25 cellular contexts compared by ENCODE assay signal in genomic region chr5:95931118-95931833, GRCh38. TPM values are rescaled to one million over a fixed set of nuclear protein-coding genes. Genes with fewer than 3 reads are reported as not detected.
DNase-seq lines count a peak whose midpoint lies in the region; ATAC-seq, FAIRE-seq and TF ChIP-seq lines count a peak whose summit lies in the region.
"Had no signal": no experiment of that assay in that cellular context is flagged by ENCODE, and none has a peak within 500 bp of the region (broad histone marks: within the 10 kb centered on the region; RNA-seq: fewer than 3 reads in every experiment).

No MANE protein-coding gene starts in this region.

- no peak overlapping the region for H3K27ac ChIP-seq in SK-N-SH (ENCODE audit: low read depth in 2 of 2, low read length in 1 of 2)
- peak overlapping the region; percentile 53; the same call in 1 of the 2 replicates for H3K27ac ChIP-seq in GM12878 (ENCODE audit: control insufficient read depth, insufficient read depth)
- H3K27ac ChIP-seq: esophagus muscularis mucosa, left lung, ovary had no signal

- H3K9me3 Mint-ChIP-seq in HFFc6 = no peaks in the 10 kb centered on the region
- H3K9me3 Mint-ChIP-seq in type B pancreatic cell = no peaks in the 10 kb centered on the region
- H3K9me3 Mint-ChIP-seq: activated CD4-positive, alpha-beta T cell treated with anti-CD3 and anti-CD28 coated beads, Interleukin-2, amount 10 ng/mL, durations not matched to agents 24 days and 14 days; activated naive CD4-positive, alpha-beta T cell treated with anti-CD3 and anti-CD28 coated beads, Interleukin-2, amount 10 ng/mL, durations not matched to agents 7 days and 5 days; CD14-positive monocyte; effector memory CD8-positive, alpha-beta T cell; naive thymus-derived CD4-positive, alpha-beta T cell; T-helper 1 cell treated with Interleukin-12 subunit alpha and Interleukin-12 subunit beta and Interleukin-4 antibody, amounts not matched to agents 30 μg/mL and 1 μg/mL, for 36 hours had no signal

- H3K27me3 Mint-ChIP-seq in HFFc6 (ENCODE audit: insufficient read depth) (peaks cover 13% of the 10 kb centered on the region), type B pancreatic cell (no peaks in the 10 kb centered on the region)
- H3K27me3 Mint-ChIP-seq: activated CD4-positive, alpha-beta T cell treated with anti-CD3 and anti-CD28 coated beads, Interleukin-2, amount 10 ng/mL, durations not matched to agents 24 days and 14 days; activated naive CD4-positive, alpha-beta T cell treated with anti-CD3 and anti-CD28 coated beads, Interleukin-2, amount 10 ng/mL, durations not matched to agents 7 days and 5 days; effector memory CD8-positive, alpha-beta T cell; naive thymus-derived CD4-positive, alpha-beta T cell had no signal

- 91% methylated on average over 2 of the region's 2 CpGs for WGBS in SK-N-SH (ENCODE audit: low lambda C conversion rate)
- 98% methylated on average over 2 of the region's 2 CpGs for WGBS in GM12878 (ENCODE audit: insufficient coverage, insufficient replicate concordance, low lambda C conversion rate, missing lambda C conversion rate)

- TF ChIP-seq EP300 in SK-N-SH (IDR thresholded peaks at IDR 0.05; ENCODE audit: borderline replicate concordance in 1 of 2, low read depth in 1 of 2, low read length in 1 of 2) (no peak), GM12878 (IDR thresholded peaks at IDR 0.05; ENCODE audit: borderline replicate concordance in 1 of 2, control insufficient read depth in 1 of 2, low read depth in 2 of 2, low read length in 2 of 2) (no peak)

- H3K27me3 ChIP-seq in SK-N-SH (ENCODE audit: insufficient read depth) (no peaks in the 10 kb centered on the region), GM12878 (replicated peaks in 1 of 2; ENCODE audit: control insufficient read depth in 2 of 2, insufficient read depth in 2 of 2, low read length in 1 of 2) (no peaks in the 10 kb centered on the region)
- H3K27me3 ChIP-seq: esophagus muscularis mucosa, left lung, ovary had no signal

- H3K4me1 ChIP-seq in SK-N-SH (ENCODE audit: control insufficient read depth in 1 of 2, insufficient read depth in 2 of 2, low read depth in 1 of 2, low read length in 1 of 2) (peaks cover 0 to 9% of the 10 kb centered on the region in 2 experiments; a peak in 2 of 4 replicates), GM12878 (ENCODE audit: control insufficient read depth, insufficient read depth, low read length) (peaks cover 47% of the 10 kb centered on the region)

- H3K4me2 ChIP-seq in SK-N-SH = no peak overlapping the region
- H3K4me2 ChIP-seq in GM12878 (ENCODE audit: control insufficient read depth, insufficient read depth) = peak overlapping the region; percentile 41

- SMC1A ChIA-PET in GM12878 (lab: Charles Lee; ENCODE audit: uncharacterized antibody, unreplicated experiment) = interaction anchor here (0.6 to 3.5 kb wide), 19 partner anchors 10 to 405 kb away, joined by 3 to 37 read pairs (median 4); no protein-coding TSS in a partner anchor

- H3F3A ChIP-seq in SK-N-SH (replicated peaks; ENCODE audit: insufficient read depth) = peaks cover 46% of the 10 kb centered on the region

- DNase-seq in SK-N-SH = no peak
- no peak for DNase-seq in HFFc6
- DNase-seq in GM12878 (ENCODE audit: low read depth, low spot score) = no peak
- DNase-seq in type B pancreatic cell (ENCODE audit: extremely low spot score, unreplicated experiment) = no peak
- no peak for DNase-seq in COLO668 (lab: John Stamatoyannopoulos, UW; ENCODE audit: unreplicated experiment)
- DNase-seq in DMS153 treated with DMSO at 0.1 percent for 48 hours (lab: John Stamatoyannopoulos, UW; ENCODE audit: unreplicated experiment) = no peak
- DNase-seq: activated CD4-positive, alpha-beta T cell treated with anti-CD3 and anti-CD28 coated beads, Interleukin-2, amount 10 ng/mL, durations not matched to agents 24 days and 14 days; activated naive CD4-positive, alpha-beta T cell treated with anti-CD3 and anti-CD28 coated beads, Interleukin-2, amount 10 ng/mL, durations not matched to agents 7 days and 5 days; activated T-cell treated with anti-CD3 and anti-CD28 coated beads, Interleukin-2, amount 50 U/mL, for 48 hours; amniotic stem cell; effector memory CD8-positive, alpha-beta T cell; GF-D8; hypothalamus; left lung; naive thymus-derived CD4-positive, alpha-beta T cell; NCI-H146; NCI-H524 treated with DMSO at 0.1 percent for 48 hours; ovary had no signal

- TF ChIP-seq CTCF in SK-N-SH (IDR thresholded peaks at IDR 0.05) (no peak), HFFc6 (IDR thresholded peaks at IDR 0.05) (no peak), GM12878 (IDR thresholded peaks at IDR 0.05 in 2 of 3, conservative IDR thresholded peaks at IDR 0.05 in 1 of 3; ENCODE audit: control insufficient read depth in 2 of 3, extremely low read depth in 1 of 3, insufficient read depth in 1 of 3, low read depth in 3 of 3, low read length in 3 of 3) (no peak), type B pancreatic cell (conservative IDR thresholded peaks at IDR 0.05) (no peak)

- peaks cover 96% of the 10 kb centered on the region for H3K4me1 Mint-ChIP-seq in HFFc6 (ENCODE audit: low read depth)
- H3K4me1 Mint-ChIP-seq in type B pancreatic cell (ENCODE audit: unreplicated experiment) = peaks cover 10% of the 10 kb centered on the region

- peak overlapping the region; percentile 23; the same call in 1 of the 2 replicates for H3K4me3 Mint-ChIP-seq in HFFc6
- peak overlapping the region; percentile 5 for H3K4me3 Mint-ChIP-seq in type B pancreatic cell
- H3K4me3 Mint-ChIP-seq: activated CD4-positive, alpha-beta T cell treated with anti-CD3 and anti-CD28 coated beads, Interleukin-2, amount 10 ng/mL, durations not matched to agents 24 days and 14 days; activated naive CD4-positive, alpha-beta T cell treated with anti-CD3 and anti-CD28 coated beads, Interleukin-2, amount 10 ng/mL, durations not matched to agents 7 days and 5 days; CD14-positive monocyte; effector memory CD8-positive, alpha-beta T cell; naive thymus-derived CD4-positive, alpha-beta T cell; T-helper 1 cell treated with Interleukin-12 subunit alpha and Interleukin-12 subunit beta and Interleukin-4 antibody, amounts not matched to agents 30 μg/mL and 1 μg/mL, for 36 hours had no signal

- H3K36me3 Mint-ChIP-seq in HFFc6 (ENCODE audit: low read depth) = peaks cover 75% of the 10 kb centered on the region
- peaks cover 4% of the 10 kb centered on the region for H3K36me3 Mint-ChIP-seq in type B pancreatic cell

- ATAC-seq in SK-N-SH treated with all-trans-retinoic acid at 6 μM for 48 hours = no peak
- no peak for ATAC-seq in GM12878
- ATAC-seq: effector memory CD8-positive, alpha-beta T cell; left lung; naive thymus-derived CD4-positive, alpha-beta T cell had no signal

- H4K20me1 ChIP-seq in SK-N-SH (ENCODE audit: insufficient read depth) (peaks cover 46% of the 10 kb centered on the region), GM12878 (ENCODE audit: control insufficient read depth, insufficient read depth) (no peaks in the 10 kb centered on the region)

- H3K79me2 ChIP-seq in SK-N-SH (ENCODE audit: insufficient read depth) (peaks cover 96% of the 10 kb centered on the region), GM12878 (ENCODE audit: control insufficient read depth, insufficient read depth, low read length) (peaks cover 65% of the 10 kb centered on the region)

- H2AFZ ChIP-seq in SK-N-SH (ENCODE audit: low read depth) = no peak overlapping the region
- H2AFZ ChIP-seq in GM12878 (ENCODE audit: control insufficient read depth, low read depth, low read length) = no peak overlapping the region

- intact Hi-C loops in GM12878 (cut with micrococcal nuclease; ENCODE audit: unreplicated experiment) = no loop called here

- H3K9ac ChIP-seq in SK-N-SH (no peak overlapping the region), GM12878 (ENCODE audit: control insufficient read depth, insufficient read depth, low read length) (no peak overlapping the region)

- H3K9me2 ChIP-seq in SK-N-SH = no peaks in the 10 kb centered on the region

- FAIRE-seq in GM12878 (lab: Jason Lieb, UNC) = no peak
- FAIRE-seq: colon, frontal cortex, H1 had no signal

- no TSS peak for BruUV-seq in GM12878 (replicated peaks; lab: Mats Ljungman, UMichigan)

- peak overlapping the region; percentile 58 for H3K27ac Mint-ChIP-seq in HFFc6
- no peak overlapping the region for H3K27ac Mint-ChIP-seq in type B pancreatic cell
- H3K27ac Mint-ChIP-seq: activated CD4-positive, alpha-beta T cell treated with anti-CD3 and anti-CD28 coated beads, Interleukin-2, amount 10 ng/mL, durations not matched to agents 24 days and 14 days; activated naive CD4-positive, alpha-beta T cell treated with anti-CD3 and anti-CD28 coated beads, Interleukin-2, amount 10 ng/mL, durations not matched to agents 7 days and 5 days; CD14-positive monocyte; effector memory CD8-positive, alpha-beta T cell; T-helper 1 cell treated with Interleukin-12 subunit alpha and Interleukin-12 subunit beta and Interleukin-4 antibody, amounts not matched to agents 30 μg/mL and 1 μg/mL, for 36 hours had no signal

- no peak overlapping the region for H3K4me3 ChIP-seq in SK-N-SH (ENCODE audit: low read depth in 2 of 2, low read length in 1 of 2)
- H3K4me3 ChIP-seq in GM12878 = no peak overlapping the region
- H3K4me3 ChIP-seq: esophagus muscularis mucosa, left lung, ovary had no signal

- TF ChIP-seq RAD21 in SK-N-SH (IDR thresholded peaks at IDR 0.05; ENCODE audit: low read length) = no peak
- no peak for TF ChIP-seq RAD21 in GM12878 (IDR thresholded peaks at IDR 0.05; ENCODE audit: insufficient read depth, low read depth, low read length)

- POLR2A ChIA-PET in SK-N-SH (lab: Yijun Ruan, JAX) (interaction anchor here (0.6 kb wide), 1 partner anchor 61 kb away, joined by 4 read pairs; no protein-coding TSS in a partner anchor), GM12878 (lab: Charles Lee) (interaction anchor here (0.6 to 1.5 kb wide), 10 partner anchors 8 to 1923 kb away, joined by 3 to 14 read pairs (median 4); no protein-coding TSS in a partner anchor)

- CTCF ChIA-PET in SK-N-SH (lab: Yijun Ruan, JAX) = interaction anchor here (0.7 to 1.9 kb wide), 2 partner anchors 29 to 304 kb away, joined by 3 to 4 read pairs; no protein-coding TSS in a partner anchor
- CTCF ChIA-PET in GM12878 (lab: Yijun Ruan, JAX) = interaction anchor here (0.9 to 2.5 kb wide), 10 partner anchors 10 to 27 kb away, joined by 3 to 15 read pairs (median 6); no protein-coding TSS in a partner anchor

- H3K36me3 ChIP-seq in SK-N-SH (replicated peaks in 1 of 2; ENCODE audit: control insufficient read depth in 1 of 2, insufficient read depth in 2 of 2, low read length in 1 of 2) (peaks cover 10 to 37% of the 10 kb centered on the region in 2 experiments), GM12878 (ENCODE audit: control insufficient read depth in 2 of 2, insufficient read depth in 2 of 2, low read length in 1 of 2) (peaks cover 0 to under 1% of the 10 kb centered on the region in 2 experiments; a peak in 2 of 4 replicates)
- H3K36me3 ChIP-seq: esophagus muscularis mucosa, left lung, ovary had no signal

- in situ Hi-C loops in GM12878 (cut with MboI) = no loop called here

- RAD21 ChIA-PET in GM12878 (lab: Charles Lee; ENCODE audit: unreplicated experiment) = interaction anchor here (0.6 to 3.0 kb wide), 9 partner anchors 12 to 196 kb away, joined by 3 to 21 read pairs (median 4); no protein-coding TSS in a partner anchor

- H3K9me3 ChIP-seq in SK-N-SH (no peaks in the 10 kb centered on the region), GM12878 (replicated peaks; ENCODE audit: control insufficient read depth, insufficient read depth, low read length) (no peaks in the 10 kb centered on the region; the same call in 1 of the 3 replicates)
- H3K9me3 ChIP-seq: esophagus muscularis mucosa, left lung, ovary had no signal

- TF ChIP-seq POLR2A in GM12878 (IDR thresholded peaks at IDR 0.05; ENCODE audit: low read depth, low read length) = no peak

RNA-seq across cellular contexts. Expression of gene ELL2, which starts 30.4 kb away (rescaled TPM):
- polyA plus RNA-seq in SK-N-SH (2012; rRNA removed) = 18.4 and 27.4 TPM in 2 replicates
- polyA plus RNA-seq in SK-N-SH (2012; cell fraction: cytosol; rRNA removed) = 22.3 and 24.9 TPM in 2 replicates
- polyA plus RNA-seq in SK-N-SH (2012; cell fraction: nucleus; rRNA removed) = 25.1 and 49.5 TPM in 2 replicates
- total RNA-seq in HFFc6 (2021; fragmentation: NEBNext Ultra II Directional; extraction: Animal tissue kit (Norgen Biotek cat#: 25700)) = 100 to 1,000 TPM; 346 to 505 (median 380) TPM
- 85.3 and 105 TPM in 2 replicates for total RNA-seq in GM12878 (2013; cell fraction: nucleolus; rRNA removed)
- total RNA-seq in GM12878 (2014; rRNA removed) = 59.9 and 61.6 TPM in 2 replicates
- total RNA-seq in GM12878 (2014; rRNA removed; fragmentation: Illumina TruSeq; extraction: Trizol) = 83.8 and 87.5 TPM in 2 replicates
- 76.1 and 76.9 TPM in 2 replicates for total RNA-seq in GM12878 (2021)
- polyA plus RNA-seq in GM12878 (2011; ENCODE audit: low read depth) = 24.4 TPM
- polyA plus RNA-seq in GM12878 (2011; rRNA removed) = 91.4 and 122 TPM in 2 replicates
- polyA plus RNA-seq in GM12878 (2011; cell fraction: cytosol; rRNA removed) = 38.3 and 41.6 TPM in 2 replicates
- polyA plus RNA-seq in GM12878 (2011; cell fraction: nucleus; rRNA removed) = 70.5 and 86.0 TPM in 2 replicates
- polyA plus RNA-seq in GM12878 (2012) = 32.2 and 37.2 TPM in 2 replicates
- 64.9 and 73.3 TPM in 2 replicates for polyA plus RNA-seq in GM12878 (2014; fragmentation: Illumina TruSeq; extraction: Trizol)
- polyA plus RNA-seq in GM12878 (2014; fragmentation: Nextera tagmentation; extraction: Ambion mirVana) = 10 to 100 TPM; 24.2 to 34.4 TPM
- 46.4 and 47.7 TPM in 2 replicates for polyA plus RNA-seq in GM12878 (2014; rRNA removed)
- polyA plus RNA-seq in GM12878 (2016; fragmentation: Nextera tagmentation; extraction: Ambion mirVana) = 10 to 100 TPM; 50.2 to 53.1 TPM
- polyA minus RNA-seq in GM12878 (2011; rRNA and poly(A)+ RNA removed) = 110 and 125 TPM in 2 replicates
- polyA minus RNA-seq in GM12878 (2011; cell fraction: cytosol; rRNA and poly(A)+ RNA removed) = 41.3 and 44.8 TPM in 2 replicates
- polyA minus RNA-seq in GM12878 (2011; cell fraction: nucleus; rRNA and poly(A)+ RNA removed) = 172 and 368 TPM in 2 replicates
- total RNA-seq in type B pancreatic cell (ENCODE audit: low replicate concordance) = 33.9 and 55.3 TPM in 2 replicates

Comparison
In these comparisons a context has a peak if more than half of its experiments do, and no peak if none do; other contexts are left out.
1. Of the 26 proteins assayed by ChIP-seq in both GM12878 and SK-N-SH: peak only in GM12878: none; only in SK-N-SH: NFIC; in both: none; in neither: 25.